In the genomic region with DNA sequence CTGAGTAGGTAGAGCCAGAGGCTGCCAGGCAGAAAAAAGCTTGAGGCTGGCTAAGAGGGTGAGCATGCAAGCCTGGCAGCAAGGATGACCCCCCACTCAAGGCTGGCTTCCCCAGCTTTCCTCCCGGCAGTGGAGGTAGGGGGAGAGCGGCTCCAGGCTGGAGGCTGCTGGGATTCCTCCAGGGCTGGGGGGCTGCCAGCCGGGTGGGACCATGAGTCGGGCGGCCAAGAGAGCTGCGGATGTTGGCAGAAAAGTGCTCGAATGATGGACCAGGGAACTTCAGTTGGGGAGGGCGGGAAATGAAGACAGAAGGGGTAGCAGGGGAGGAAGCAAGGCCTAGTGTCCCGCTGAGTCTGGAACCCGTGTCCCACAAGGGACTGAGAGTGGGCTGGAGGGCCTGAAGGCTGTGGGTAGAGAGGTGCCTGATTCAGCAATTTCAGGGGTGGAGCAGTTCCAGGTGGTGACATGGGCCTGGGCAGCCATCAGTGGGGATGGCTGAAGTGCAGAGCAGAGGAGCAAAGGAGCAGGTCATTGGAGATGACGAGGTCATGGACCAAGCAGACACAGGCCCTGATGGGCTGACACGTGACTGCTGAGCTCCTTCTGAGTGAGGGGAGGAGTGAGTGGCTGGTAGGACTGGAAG, we compare ENCODE assay signal across 1 cellular context.
TF ChIP-seq lines count a peak whose summit lies in the region.

No MANE protein-coding gene starts in this region.

TF ChIP-seq in liver, 16 proteins besides CTCF, POLR2A, EP300 and RAD21:
- TF ChIP-seq, protein P1, sequence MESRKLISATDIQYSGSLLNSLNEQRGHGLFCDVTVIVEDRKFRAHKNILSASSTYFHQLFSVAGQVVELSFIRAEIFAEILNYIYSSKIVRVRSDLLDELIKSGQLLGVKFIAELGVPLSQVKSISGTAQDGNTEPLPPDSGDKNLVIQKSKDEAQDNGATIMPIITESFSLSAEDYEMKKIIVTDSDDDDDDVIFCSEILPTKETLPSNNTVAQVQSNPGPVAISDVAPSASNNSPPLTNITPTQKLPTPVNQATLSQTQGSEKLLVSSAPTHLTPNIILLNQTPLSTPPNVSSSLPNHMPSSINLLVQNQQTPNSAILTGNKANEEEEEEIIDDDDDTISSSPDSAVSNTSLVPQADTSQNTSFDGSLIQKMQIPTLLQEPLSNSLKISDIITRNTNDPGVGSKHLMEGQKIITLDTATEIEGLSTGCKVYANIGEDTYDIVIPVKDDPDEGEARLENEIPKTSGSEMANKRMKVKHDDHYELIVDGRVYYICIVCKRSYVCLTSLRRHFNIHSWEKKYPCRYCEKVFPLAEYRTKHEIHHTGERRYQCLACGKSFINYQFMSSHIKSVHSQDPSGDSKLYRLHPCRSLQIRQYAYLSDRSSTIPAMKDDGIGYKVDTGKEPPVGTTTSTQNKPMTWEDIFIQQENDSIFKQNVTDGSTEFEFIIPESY (IDR thresholded peaks at IDR 0.05): no peak
- TF ChIP-seq, protein P2, sequence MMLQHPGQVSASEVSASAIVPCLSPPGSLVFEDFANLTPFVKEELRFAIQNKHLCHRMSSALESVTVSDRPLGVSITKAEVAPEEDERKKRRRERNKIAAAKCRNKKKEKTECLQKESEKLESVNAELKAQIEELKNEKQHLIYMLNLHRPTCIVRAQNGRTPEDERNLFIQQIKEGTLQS (IDR thresholded peaks at IDR 0.05): no peak
- TF ChIP-seq RXRA (IDR thresholded peaks at IDR 0.05): peak; percentile 10 to 37
- TF ChIP-seq GABPA (IDR thresholded peaks at IDR 0.05 in 1 of 2, conservative IDR thresholded peaks at IDR 0.05 in 1 of 2): no peak
- TF ChIP-seq EGR1 (IDR thresholded peaks at IDR 0.05; ENCODE audit: low read depth in 2 of 2): no peak
- TF ChIP-seq HNF4G (IDR thresholded peaks at IDR 0.05): no peak
- TF ChIP-seq JUND (IDR thresholded peaks at IDR 0.05): no peak
